Comparison of ENCODE assay signal across 1 cellular context in the genomic region with DNA sequence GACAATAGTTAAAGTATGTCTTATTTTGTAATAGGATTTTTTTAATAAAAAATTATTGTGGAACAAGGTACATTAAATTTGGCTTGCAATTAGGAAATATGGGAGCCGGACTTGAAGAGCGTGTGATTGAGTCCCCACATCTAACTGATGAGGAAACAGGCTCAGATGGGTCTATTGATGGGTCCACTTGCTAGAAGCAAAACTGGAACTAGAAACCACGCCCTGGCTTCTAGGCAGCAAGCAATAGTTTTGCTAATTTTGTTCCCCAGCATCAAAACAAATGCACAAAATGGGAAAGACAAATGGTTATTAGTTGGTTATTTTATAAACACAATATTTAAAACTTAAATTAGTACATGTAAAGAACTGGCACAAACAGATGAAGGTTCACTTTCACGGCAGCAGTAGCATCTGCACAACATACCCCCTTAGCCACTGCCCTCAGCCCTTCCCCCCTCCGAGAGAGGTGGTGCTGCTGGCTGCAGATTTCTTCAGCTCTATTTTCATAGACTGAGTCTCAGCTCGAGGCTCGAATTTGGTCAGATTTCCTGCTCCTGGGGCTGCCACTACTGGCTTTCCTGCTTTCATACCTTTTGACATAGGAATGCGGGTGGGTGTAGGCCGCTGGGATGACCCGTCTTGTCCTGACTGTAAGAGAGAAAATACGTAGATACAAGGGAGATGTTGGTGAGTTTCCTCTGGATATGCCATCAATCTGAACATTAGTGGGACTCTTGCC.
A peak's percentile ranks its signal among the peaks of the same experiment; 100 is the strongest.
TF ChIP-seq lines count a peak whose summit lies in the region.

No MANE protein-coding gene starts in this region.

TF ChIP-seq in H1, 55 proteins besides CTCF, POLR2A, EP300 and RAD21:
- TF ChIP-seq BACH1 (IDR thresholded peaks at IDR 0.05; ENCODE audit: low read length) (no peak), ASH2L (IDR thresholded peaks at IDR 0.05; ENCODE audit: low read length) (peak; percentile 54)
TF ChIP-seq in H1: peak in this region for 1.
